22 cellular contexts compared by ENCODE assay signal in genomic region chr17:68603663-68604062, GRCh38. TPM values are rescaled to one million over a fixed set of nuclear protein-coding genes. Genes with fewer than 3 reads are reported as not detected.
DNase-seq lines count a peak whose midpoint lies in the region; ATAC-seq and TF ChIP-seq lines count a peak whose summit lies in the region.
"Had no signal": no experiment of that assay in that cellular context is flagged by ENCODE, and none has a peak within 500 bp of the region (broad histone marks: within the 10 kb centered on the region; RNA-seq: fewer than 3 reads in every experiment).

No MANE protein-coding gene starts in this region.

- H3K36me3 Mint-ChIP-seq in neural crest cell (ENCODE audit: low read depth) (peaks cover 3% of the 10 kb centered on the region), progenitor cell of endocrine pancreas (ENCODE audit: insufficient read depth) (peaks cover 5% of the 10 kb centered on the region)
- H3K36me3 Mint-ChIP-seq: CD4-positive, CD25-positive, alpha-beta regulatory T cell had no signal

- H3K36me3 ChIP-seq in HUES48 (ENCODE audit: control insufficient read depth, insufficient read depth, low read length), result no peaks in the 10 kb centered on the region; the same call in 1 of the 2 replicates
- no peaks in the 10 kb centered on the region for H3K36me3 ChIP-seq in upper lobe of right lung
- H3K36me3 ChIP-seq in gastroesophageal sphincter, result no peaks in the 10 kb centered on the region
- H3K36me3 ChIP-seq: Peyer's patch had no signal

- TF ChIP-seq CTCF in neural crest cell (conservative IDR thresholded peaks at IDR 0.05) (no peak), upper lobe of right lung (IDR thresholded peaks at IDR 0.05) (no peak), gastroesophageal sphincter (IDR thresholded peaks at IDR 0.05) (no peak), progenitor cell of endocrine pancreas (IDR thresholded peaks at IDR 0.05; ENCODE audit: unreplicated experiment) (no peak)

- peaks cover 39% of the 10 kb centered on the region for H3K4me1 ChIP-seq in HUES48 (ENCODE audit: control insufficient read depth, insufficient read depth, low read length)
- H3K4me1 ChIP-seq in upper lobe of right lung, result peaks cover 18% of the 10 kb centered on the region
- H3K4me1 ChIP-seq in gastroesophageal sphincter, result peaks cover 0 to 32% (median 14%) of the 10 kb centered on the region in 3 donors

- H3K27me3 Mint-ChIP-seq in neural crest cell (ENCODE audit: low read depth), result peaks cover 47% of the 10 kb centered on the region
- peaks cover 27% of the 10 kb centered on the region for H3K27me3 Mint-ChIP-seq in progenitor cell of endocrine pancreas

- H3K27ac Mint-ChIP-seq in neural crest cell (ENCODE audit: unreplicated experiment) (no peak overlapping the region), progenitor cell of endocrine pancreas (no peak overlapping the region)

- H3K27ac ChIP-seq in HUES48 (ENCODE audit: low read depth, low read length) (peak overlapping the region; percentile 73), upper lobe of right lung (peak overlapping the region; percentile 36), gastroesophageal sphincter (no peak overlapping the region)
- H3K27ac ChIP-seq: Peyer's patch had no signal

- ATAC-seq in upper lobe of right lung, result no peak
- no peak for ATAC-seq in gastroesophageal sphincter
- ATAC-seq in HG02678 (IDR thresholded peaks at IDR 0.05; ENCODE audit: unreplicated experiment), result no peak

- H3K27me3 ChIP-seq in HUES48 (ENCODE audit: control insufficient read depth, insufficient read depth, low read length) (peaks cover 30% of the 10 kb centered on the region), upper lobe of right lung (no peaks in the 10 kb centered on the region), gastroesophageal sphincter (peaks cover 30% of the 10 kb centered on the region)

- H3K4me3 ChIP-seq in HUES48 (ENCODE audit: low read depth, low read length), result no peak overlapping the region
- H3K4me3 ChIP-seq in upper lobe of right lung, result no peak overlapping the region
- no peak overlapping the region for H3K4me3 ChIP-seq in gastroesophageal sphincter
- H3K4me3 ChIP-seq: Peyer's patch had no signal

- intact Hi-C loops in upper lobe of right lung (cut with DNase I), result no loop called here

- peak; percentile 38 for DNase-seq in ecto neural progenitor cell (ENCODE audit: low spot score)
- DNase-seq in neural crest cell (ENCODE audit: low read depth, low spot score), result no peak
- DNase-seq in upper lobe of right lung, result no peak
- DNase-seq in progenitor cell of endocrine pancreas (ENCODE audit: low spot score, unreplicated experiment), result no peak
- DNase-seq: CD4-positive, CD25-positive, alpha-beta regulatory T cell; COR-L47; DMS 273 treated with DMSO at 0.1 percent for 48 hours; DND-41; GOT3; IMR-90; NCI-H1048; NCI-H146; NCI-H2029 treated with DMSO at 0.1 percent for 48 hours; NCI-H2171; NCI-H446; NCI-H526 treated with DMSO at 0.1 percent for 48 hours; Peyer's patch had no signal

- no peak for TF ChIP-seq POLR2A in gastroesophageal sphincter (IDR thresholded peaks at IDR 0.05)

- H3K9me3 ChIP-seq in HUES48 (ENCODE audit: control insufficient read depth, insufficient read depth, low read length), result peaks cover 10% of the 10 kb centered on the region
- peaks cover 11% of the 10 kb centered on the region for H3K9me3 ChIP-seq in upper lobe of right lung
- H3K9me3 ChIP-seq in gastroesophageal sphincter, result peaks cover 0 to 17% (median 2%) of the 10 kb centered on the region in 3 donors

- H3K4me3 Mint-ChIP-seq in neural crest cell (peak overlapping the region; percentile 13), progenitor cell of endocrine pancreas (ENCODE audit: low read depth) (no peak overlapping the region)
- H3K4me3 Mint-ChIP-seq: CD4-positive, CD25-positive, alpha-beta regulatory T cell had no signal

- H3K4me1 Mint-ChIP-seq in neural crest cell (peaks cover 16% of the 10 kb centered on the region), progenitor cell of endocrine pancreas (ENCODE audit: low read depth) (peaks cover 7% of the 10 kb centered on the region)

- WGBS in gastroesophageal sphincter (ENCODE audit: low coverage in 1 of 2), 2 donors, result 100% methylated on average over 2 of the region's 3 CpGs; no CpG with 5 or more reads in 1 of the 2 donors

- H3K9me3 Mint-ChIP-seq in neural crest cell (peaks cover 4% of the 10 kb centered on the region), progenitor cell of endocrine pancreas (ENCODE audit: low read depth) (peaks cover 11% of the 10 kb centered on the region)

- TF ChIP-seq EP300 in gastroesophageal sphincter (IDR thresholded peaks at IDR 0.05), result no peak

- H3K9ac ChIP-seq in HUES48 (ENCODE audit: low read depth, low read length), result 0 out of 2 replicates have a peak overlapping the region, but pooled peaks have one; percentile 10

RNA-seq across cellular contexts. Expression of gene FAM20A, which starts 2.5 kb away (rescaled TPM):
- total RNA-seq in neural crest cell, result 0.51 and 0.86 TPM in 2 replicates
- 43.3 TPM for total RNA-seq in upper lobe of right lung
- total RNA-seq in gastroesophageal sphincter, result 10 to 100 TPM in 1 of 4 donors, 1 to 10 TPM in 3; 1.4 to 13.7 (median 2.9) TPM
- total RNA-seq in progenitor cell of endocrine pancreas, result 13.7 and 15.6 TPM in 2 replicates
- total RNA-seq: CD4-positive, CD25-positive, alpha-beta regulatory T cell; G401; IMR-90; SK-MEL-5 had no signal

Comparison
In these comparisons a context has a peak if more than half of its experiments do, and no peak if none do; other contexts are left out.
1. H3K27ac ChIP-seq: peak in HUES48 (single experiment) and upper lobe of right lung (single experiment); none in gastroesophageal sphincter (0 of 4).